ENCODE assay signal across 20 cellular contexts in genomic region chrX:8192276-8192675, GRCh38. TPM values are rescaled to one million over a fixed set of nuclear protein-coding genes. Genes with fewer than 3 reads are reported as not detected.
DNase-seq lines count a peak whose midpoint lies in the region; ATAC-seq, FAIRE-seq and TF ChIP-seq lines count a peak whose summit lies in the region.
"Had no signal": no experiment of that assay in that cellular context is flagged by ENCODE, and none has a peak within 500 bp of the region (broad histone marks: within the 10 kb centered on the region; RNA-seq: fewer than 3 reads in every experiment).

No MANE protein-coding gene starts in this region.

- peak overlapping the region; percentile 14; the same call in 1 of the 2 replicates for H3K27ac ChIP-seq in KMS-11
- no peak overlapping the region for H3K27ac ChIP-seq in astrocyte (ENCODE audit: low read depth, low read length)
- H3K27ac ChIP-seq: C4-2B had no signal

- H3K9me3 ChIP-seq in astrocyte (ENCODE audit: insufficient read depth, low read depth, low read length) = no peaks in the 10 kb centered on the region

- TF ChIP-seq POLR2A in GM12892 (IDR thresholded peaks at IDR 0.05; ENCODE audit: low read depth, low read length) = no peak

- no peaks in the 10 kb centered on the region for H3K27me3 Mint-ChIP-seq in astrocyte (ENCODE audit: low read depth, unreplicated experiment)
- H3K27me3 Mint-ChIP-seq: CD4-positive, alpha-beta memory T cell had no signal

- H3K79me2 ChIP-seq in KMS-11 (ENCODE audit: insufficient read depth, low read depth) (no peaks in the 10 kb centered on the region), astrocyte (ENCODE audit: insufficient read depth, low read length) (no peaks in the 10 kb centered on the region)

- H3K27ac Mint-ChIP-seq in astrocyte (ENCODE audit: unreplicated experiment) = no peak overlapping the region
- H3K27ac Mint-ChIP-seq: CD4-positive, alpha-beta memory T cell had no signal

- peaks cover 36% of the 10 kb centered on the region for H3K4me1 ChIP-seq in KMS-11 (ENCODE audit: low read depth, poor library complexity, severe bottlenecking)
- H3K4me1 ChIP-seq in astrocyte (ENCODE audit: insufficient read depth, low read length) = no peaks in the 10 kb centered on the region

- H3K27me3 ChIP-seq in KMS-11 (ENCODE audit: insufficient read depth, low read depth) (no peaks in the 10 kb centered on the region), astrocyte (ENCODE audit: insufficient read depth, low read length) (no peaks in the 10 kb centered on the region)

- peak; percentile 2 for DNase-seq in DMS79 treated with DMSO at 0.1 percent for 48 hours (lab: John Stamatoyannopoulos, UW)
- no peak for DNase-seq in DMS79 (lab: John Stamatoyannopoulos, UW)
- DNase-seq in astrocyte (ENCODE audit: low read depth) = no peak
- peak; percentile 68 for DNase-seq in renal cortical epithelial cell (ENCODE audit: low read depth)
- no peak for DNase-seq in GM12892 (ENCODE audit: insufficient read length)
- no peak for DNase-seq in activated CD4-positive, alpha-beta T cell treated with anti-CD3 and anti-CD28 coated beads, Interleukin-2, amount 50 U/mL, for 1 hour
- DNase-seq: 8988T; ACHN; CD4-positive, alpha-beta memory T cell; DMS53 had no signal

- H3K4me2 ChIP-seq in KMS-11 = peak overlapping the region; percentile 31; the same call in 1 of the 2 replicates
- no peak overlapping the region for H3K4me2 ChIP-seq in astrocyte (ENCODE audit: low read length)

- H3K9ac ChIP-seq in KMS-11 (no peak overlapping the region), astrocyte (ENCODE audit: low read length) (no peak overlapping the region)

- TF ChIP-seq CTCF in KMS-11 (conservative IDR thresholded peaks at IDR 0.05; ENCODE audit: low read depth, low read length) (no peak), astrocyte (IDR thresholded peaks at IDR 0.05; ENCODE audit: insufficient read depth, low read depth, low read length) (no peak)

- H3K9me3 Mint-ChIP-seq in astrocyte (ENCODE audit: unreplicated experiment) = no peaks in the 10 kb centered on the region

- H3K4me3 Mint-ChIP-seq in astrocyte (ENCODE audit: unreplicated experiment) = no peak overlapping the region
- H3K4me3 Mint-ChIP-seq: CD4-positive, alpha-beta memory T cell had no signal

- no peak overlapping the region for H3K4me3 ChIP-seq in KMS-11 (IDR thresholded peaks at IDR 0.05; ENCODE audit: insufficient read depth, low read depth, low read length)
- H3K4me3 ChIP-seq in astrocyte (ENCODE audit: insufficient read depth, low read depth, low read length) = no peak overlapping the region

- no peaks in the 10 kb centered on the region for H3K4me1 Mint-ChIP-seq in astrocyte (ENCODE audit: low read depth, unreplicated experiment)
- H3K4me1 Mint-ChIP-seq: CD4-positive, alpha-beta memory T cell had no signal

- H4K20me1 ChIP-seq in KMS-11 (ENCODE audit: insufficient read depth) = no peaks in the 10 kb centered on the region
- H4K20me1 ChIP-seq in astrocyte (ENCODE audit: insufficient read depth, low read length) = no peaks in the 10 kb centered on the region

- no peaks in the 10 kb centered on the region for H3K36me3 Mint-ChIP-seq in astrocyte (ENCODE audit: low read depth, unreplicated experiment)
- H3K36me3 Mint-ChIP-seq: CD4-positive, alpha-beta memory T cell had no signal

- FAIRE-seq in astrocyte (lab: Jason Lieb, UNC) = peak; percentile 95
- no peak for FAIRE-seq in GM12892 (lab: Jason Lieb, UNC)
- FAIRE-seq: GM12891, GM19239, H1, HepG2, HTR-8/SVneo had no signal

- no peak overlapping the region for H2AFZ ChIP-seq in KMS-11 (ENCODE audit: low read depth)
- H2AFZ ChIP-seq in astrocyte (ENCODE audit: low read depth, low read length) = no peak overlapping the region

- no peaks in the 10 kb centered on the region for H3K36me3 ChIP-seq in KMS-11 (ENCODE audit: insufficient read depth)
- no peaks in the 10 kb centered on the region for H3K36me3 ChIP-seq in astrocyte (ENCODE audit: insufficient read depth, low read length)

- no peak for ATAC-seq in HG02884 (IDR thresholded peaks at IDR 0.05; ENCODE audit: unreplicated experiment)
- ATAC-seq: HCT116, HepG2 had no signal

RNA-seq across cellular contexts. Expression of gene VCX2, which starts 21.2 kb away (rescaled TPM):
- not detected in 2 replicates for total RNA-seq in astrocyte
- not detected in 2 replicates for total RNA-seq in renal cortical epithelial cell
- polyA plus RNA-seq in GM12892 (2012; ENCODE audit: missing spikeins) = not detected
- total RNA-seq: CD4-positive, alpha-beta memory T cell; G401; H1; HepG2 had no signal
- polyA plus RNA-seq: CD4-positive, alpha-beta memory T cell; H1; HepG2 had no signal

Comparison
In these comparisons a context has a peak if more than half of its experiments do, and no peak if none do; other contexts are left out.
1. DNase-seq: peak in DMS79 treated with DMSO at 0.1 percent for 48 hours (single experiment) and renal cortical epithelial cell (single experiment); none in DMS79 (single experiment), astrocyte (single experiment), GM12892 (single experiment) and activated CD4-positive, alpha-beta T cell treated with anti-CD3 and anti-CD28 coated beads, Interleukin-2, amount 50 U/mL, for 1 hour (single experiment).